28 cellular contexts compared by ENCODE assay signal in genomic region chr10:47397256-47397655, GRCh38. TPM values are rescaled to one million over a fixed set of nuclear protein-coding genes. Genes with fewer than 3 reads are reported as not detected.
"Had no signal": no experiment of that assay in that cellular context is flagged by ENCODE, and none has a peak within 500 bp of the region (broad histone marks: within the 10 kb centered on the region; RNA-seq: fewer than 3 reads in every experiment).

No MANE protein-coding gene starts in this region.

- H3K27ac ChIP-seq: coronary artery, right atrium auricular region, sigmoid colon, testis, tibial nerve had no signal

- H3K4me3 Mint-ChIP-seq: endodermal cell; natural killer cell; neural crest cell; stimulated activated naive B cell treated with anti-CD40 and anti-IgM and Interleukin-4, amounts not matched to agents 10 μg/mL and 1 μg/mL and 100 μg/mL, for 72 hours; stimulated activated naive CD8-positive, alpha-beta T cell treated with anti-CD3 and anti-CD28 coated beads, Interleukin-15, amount 100 ng/mL, for 72 hours had no signal

- H3K9me3 Mint-ChIP-seq: endodermal cell; natural killer cell; stimulated activated naive B cell treated with anti-CD40 and anti-IgM and Interleukin-4, amounts not matched to agents 10 μg/mL and 1 μg/mL and 100 μg/mL, for 72 hours; stimulated activated naive CD8-positive, alpha-beta T cell treated with anti-CD3 and anti-CD28 coated beads, Interleukin-15, amount 100 ng/mL, for 72 hours had no signal

- H3K4me1 ChIP-seq: testis had no signal

- H3K36me3 ChIP-seq: right atrium auricular region, sigmoid colon, tibial nerve had no signal

- ATAC-seq: mucosa of descending colon; natural killer cell; stimulated activated naive B cell treated with anti-CD40 and anti-IgM and Interleukin-4, amounts not matched to agents 10 μg/mL and 1 μg/mL and 100 μg/mL, for 72 hours had no signal

- H3K4me1 Mint-ChIP-seq: natural killer cell; stimulated activated naive B cell treated with anti-CD40 and anti-IgM and Interleukin-4, amounts not matched to agents 10 μg/mL and 1 μg/mL and 100 μg/mL, for 72 hours; stimulated activated naive CD8-positive, alpha-beta T cell treated with anti-CD3 and anti-CD28 coated beads, Interleukin-15, amount 100 ng/mL, for 72 hours had no signal

- H3K27me3 ChIP-seq: right atrium auricular region, sigmoid colon, testis, tibial nerve had no signal

- H3K9me3 ChIP-seq: mucosa of descending colon, right atrium auricular region, sigmoid colon, testis, tibial nerve had no signal

- DNase-seq: central memory CD4-positive, alpha-beta T cell; effector CD4-positive, alpha-beta T cell; endodermal cell; foreskin fibroblast; hypothalamus; kidney; mucosa of descending colon; natural killer cell; posterior cingulate gyrus; sigmoid colon; stimulated activated CD4-positive, alpha-beta T cell treated with anti-CD3 and anti-CD28 coated beads, Interleukin-2, amount 100 ng/mL, for 24 hours; stimulated activated CD4-positive, alpha-beta T cell treated with anti-CD3 and anti-CD28 coated beads, Interleukin-4, amount 100 ng/mL, for 4 hours; stimulated activated naive B cell treated with anti-CD40 and anti-IgM and Interleukin-4, amounts not matched to agents 10 μg/mL and 1 μg/mL and 100 μg/mL, for 72 hours; testis had no signal

- H3K4me3 ChIP-seq: coronary artery, mucosa of descending colon, right atrium auricular region, sigmoid colon, skin epidermis, testis, tibial nerve had no signal

- H3K27ac Mint-ChIP-seq: endodermal cell; natural killer cell; stimulated activated naive B cell treated with anti-CD40 and anti-IgM and Interleukin-4, amounts not matched to agents 10 μg/mL and 1 μg/mL and 100 μg/mL, for 72 hours; stimulated activated naive CD8-positive, alpha-beta T cell treated with anti-CD3 and anti-CD28 coated beads, Interleukin-15, amount 100 ng/mL, for 72 hours had no signal

- H3K36me3 Mint-ChIP-seq: natural killer cell; stimulated activated naive B cell treated with anti-CD40 and anti-IgM and Interleukin-4, amounts not matched to agents 10 μg/mL and 1 μg/mL and 100 μg/mL, for 72 hours had no signal

RNA-seq across cellular contexts. Expression of gene ZNF488, which starts 13.2 kb away (rescaled TPM):
- total RNA-seq: natural killer cell, right atrium auricular region had no signal

RNA-seq across cellular contexts. Expression of gene RBP3, which starts 49.1 kb away (rescaled TPM):
- total RNA-seq: chondrocyte, dermis microvascular lymphatic vessel endothelial cell, endodermal cell, endothelial cell of umbilical vein, esophagus mucosa, kidney, liver, mucosa of descending colon, natural killer cell, neural crest cell, osteocyte, right atrium auricular region, sigmoid colon, subcutaneous adipose tissue, tibial nerve, urinary bladder had no signal
- polyA plus RNA-seq: endothelial cell of umbilical vein, liver, sigmoid colon, urinary bladder had no signal
